In genomic region chr2:9524291-9524690, GRCh38 we compare ENCODE assay signal across 28 cellular contexts.
"Had no signal": no experiment of that assay in that cellular context is flagged by ENCODE, and none has a peak within 500 bp of the region (broad histone marks: within the 10 kb centered on the region; RNA-seq: fewer than 3 reads in every experiment).

No MANE protein-coding gene starts in this region.

- H3K9me3 ChIP-seq: esophagus squamous epithelium, gastroesophageal sphincter, heart right ventricle had no signal

- H3K4me1 Mint-ChIP-seq: activated B cell treated with CpG ODN at 0.5 μM for 24 hours; activated naive CD8-positive, alpha-beta T cell treated with anti-CD3 and anti-CD28 coated beads for 36 hours; activated naive CD8-positive, alpha-beta T cell treated with anti-CD3 and anti-CD28 coated beads, Interleukin-2, amount 50 U/mL, for 24 hours had no signal

- H3K4me3 Mint-ChIP-seq: activated B cell treated with CpG ODN at 0.5 μM for 24 hours; activated CD8-positive, alpha-beta T cell treated with anti-CD3 and anti-CD28 coated beads for 36 hours; activated naive CD4-positive, alpha-beta T cell treated with anti-CD3 and anti-CD28 coated beads for 36 hours; activated naive CD4-positive, alpha-beta T cell treated with anti-CD3 and anti-CD28 coated beads, Interleukin-2, amount 50 U/mL, for 24 hours; activated naive CD8-positive, alpha-beta T cell treated with anti-CD3 and anti-CD28 coated beads for 36 hours; activated naive CD8-positive, alpha-beta T cell treated with anti-CD3 and anti-CD28 coated beads, Interleukin-2, amount 50 U/mL, for 24 hours; activated T-helper 1 cell treated with anti-CD3 and anti-CD28 coated beads, Interleukin-12 subunit alpha, Interleukin-12 subunit beta, Interleukin-2, Interleukin-4 antibody, amounts not matched to agents 30 ng/mL and 10 ng/mL and 1 ng/mL, durations not matched to agents 14 hours and 24 hours and 36 hours; T-cell; T-helper 1 cell treated with Interleukin-12 subunit alpha and Interleukin-12 subunit beta and Interleukin-4 antibody, amounts not matched to agents 30 μg/mL and 1 μg/mL, for 36 hours had no signal

- ATAC-seq: activated CD4-positive, CD25-positive, alpha-beta regulatory T cell treated with anti-CD3 and anti-CD28 coated beads, Interleukin-2, amount 50 U/mL, for 24 hours; activated CD8-positive, alpha-beta T cell treated with anti-CD3 and anti-CD28 coated beads for 36 hours; activated naive CD8-positive, alpha-beta T cell treated with anti-CD3 and anti-CD28 coated beads, Interleukin-2, amount 50 U/mL, for 24 hours; gastroesophageal sphincter; heart right ventricle; T-cell had no signal

- H3K4me1 ChIP-seq: esophagus squamous epithelium, gastroesophageal sphincter, heart right ventricle had no signal

- H3K27me3 ChIP-seq: brain microvascular endothelial cell, esophagus squamous epithelium, gastroesophageal sphincter, heart right ventricle had no signal

- H3K27me3 Mint-ChIP-seq: activated B cell treated with CpG ODN at 0.5 μM for 24 hours; activated CD8-positive, alpha-beta T cell treated with anti-CD3 and anti-CD28 coated beads for 36 hours; activated naive CD4-positive, alpha-beta T cell treated with anti-CD3 and anti-CD28 coated beads, Interleukin-2, amount 50 U/mL, for 24 hours; activated naive CD8-positive, alpha-beta T cell treated with anti-CD3 and anti-CD28 coated beads for 36 hours; activated naive CD8-positive, alpha-beta T cell treated with anti-CD3 and anti-CD28 coated beads, Interleukin-2, amount 50 U/mL, for 24 hours; T-cell had no signal

- H3K4me3 ChIP-seq: esophagus squamous epithelium, gastroesophageal sphincter, heart right ventricle had no signal

- DNase-seq: activated B cell treated with CpG ODN at 0.5 μM for 24 hours; activated CD4-positive, alpha-beta T cell treated with anti-CD3 and anti-CD28 coated beads for 48 hours; activated CD4-positive, alpha-beta T cell treated with anti-CD3 and anti-CD28 coated beads, Interleukin-2, amount 50 U/mL, for 1 hour; activated CD4-positive, alpha-beta T cell treated with anti-CD3 and anti-CD28 coated beads, Interleukin-2, amount 50 U/mL, for 48 hours; activated CD8-positive, alpha-beta memory T cell treated with anti-CD3 and anti-CD28 coated beads for 24 hours; activated CD8-positive, alpha-beta T cell treated with anti-CD3 and anti-CD28 coated beads for 36 hours; activated effector memory CD4-positive, alpha-beta T cell treated with anti-CD3 and anti-CD28 coated beads, Interleukin-2, amount 50 U/mL, for 16 hours; activated naive CD4-positive, alpha-beta T cell treated with anti-CD3 and anti-CD28 coated beads for 36 hours; activated naive CD8-positive, alpha-beta T cell treated with anti-CD3 and anti-CD28 coated beads for 36 hours; activated naive CD8-positive, alpha-beta T cell treated with anti-CD3 and anti-CD28 coated beads, Interleukin-2, amount 50 U/mL, for 24 hours; activated T-cell treated with anti-CD3 and anti-CD28 coated beads, Interleukin-2, amount 50 U/mL, for 48 hours; anterior cingulate cortex; brain microvascular endothelial cell; cortex of kidney; dermis blood vessel endothelial cell; effector CD8-positive, alpha-beta T cell; esophagus squamous epithelium; foreskin melanocyte; heart right ventricle; T-cell had no signal

- H3K27ac Mint-ChIP-seq: activated B cell treated with CpG ODN at 0.5 μM for 24 hours; activated CD8-positive, alpha-beta T cell treated with anti-CD3 and anti-CD28 coated beads for 36 hours; activated naive CD4-positive, alpha-beta T cell treated with anti-CD3 and anti-CD28 coated beads for 36 hours; activated naive CD4-positive, alpha-beta T cell treated with anti-CD3 and anti-CD28 coated beads, Interleukin-2, amount 50 U/mL, for 24 hours; activated naive CD8-positive, alpha-beta T cell treated with anti-CD3 and anti-CD28 coated beads for 36 hours; activated naive CD8-positive, alpha-beta T cell treated with anti-CD3 and anti-CD28 coated beads, Interleukin-2, amount 50 U/mL, for 24 hours; activated T-helper 1 cell treated with anti-CD3 and anti-CD28 coated beads, Interleukin-12 subunit alpha, Interleukin-12 subunit beta, Interleukin-2, Interleukin-4 antibody, amounts not matched to agents 30 ng/mL and 10 ng/mL and 1 ng/mL, durations not matched to agents 14 hours and 24 hours and 36 hours; activated T-helper 2 cell treated with anti-CD3 and anti-CD28 coated beads, Interferon-gamma antibody, Interleukin-2, Interleukin-4, amounts not matched to agents 10 μg/mL and 5 μg/mL and 100 μg/mL, durations not matched to agents 14 hours and 24 hours and 36 hours; T-helper 1 cell treated with Interleukin-12 subunit alpha and Interleukin-12 subunit beta and Interleukin-4 antibody, amounts not matched to agents 30 μg/mL and 1 μg/mL, for 36 hours had no signal

- H3K27ac ChIP-seq: brain microvascular endothelial cell, epithelial cell of prostate, esophagus squamous epithelium, gastroesophageal sphincter, heart right ventricle, VCaP had no signal
